ENCODE assay signal across 8 cellular contexts in the genomic region with DNA sequence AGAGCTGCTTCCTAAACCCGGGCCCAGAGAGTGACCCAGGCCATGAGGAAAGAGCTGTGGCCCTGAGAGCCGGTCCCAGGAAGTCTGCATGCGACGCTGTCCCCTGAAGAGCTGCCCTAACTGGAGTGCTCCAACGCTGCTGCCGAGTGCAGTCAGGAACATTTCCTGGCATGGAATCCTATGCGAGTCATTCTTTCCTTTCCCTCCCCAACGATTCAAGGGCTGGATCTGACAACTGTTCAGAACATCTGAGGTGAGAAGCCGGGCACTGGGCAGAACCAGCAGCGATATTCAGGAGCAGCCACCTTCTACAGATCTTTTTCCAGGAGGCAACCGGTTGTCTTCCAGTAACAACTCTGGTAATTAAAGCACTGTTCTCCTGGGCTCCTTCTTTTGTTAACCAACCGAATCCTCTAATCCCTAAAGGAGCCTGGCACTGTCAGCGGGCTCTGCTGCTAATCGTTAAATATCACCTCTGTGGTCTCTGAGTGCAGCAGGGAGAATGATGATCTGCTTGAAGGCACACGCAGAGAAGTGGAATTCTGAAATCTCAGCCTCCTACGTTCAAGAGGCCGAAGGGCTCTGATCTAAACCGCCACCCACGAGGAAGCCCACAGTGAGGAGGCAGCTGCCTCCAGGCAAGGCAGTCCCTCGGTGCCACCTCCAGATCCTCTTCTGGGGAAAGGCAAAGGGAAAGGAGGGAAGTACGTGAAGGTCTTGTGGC. TPM values are rescaled to one million over a fixed set of nuclear protein-coding genes. Genes with fewer than 3 reads are reported as not detected.
A peak's percentile ranks its signal among the peaks of the same experiment; 100 is the strongest.
DNase-seq lines count a peak whose midpoint lies in the region; ATAC-seq and TF ChIP-seq lines count a peak whose summit lies in the region.

No MANE protein-coding gene starts in this region.

- peaks cover 53% of the 10 kb centered on the region for H3K4me1 ChIP-seq in HUES64 (ENCODE audit: insufficient read depth, low read length)
- peaks cover 47% of the 10 kb centered on the region for H3K4me1 ChIP-seq in right cardiac atrium (ENCODE audit: control insufficient read depth, insufficient read depth, low read length)

- no peaks in the 10 kb centered on the region for H3K9me3 ChIP-seq in HUES64 (ENCODE audit: insufficient read depth, low read depth, low read length)
- H3K9me3 ChIP-seq in right cardiac atrium (ENCODE audit: control insufficient read depth, low read length): no peaks in the 10 kb centered on the region

- no peak overlapping the region for H3K9ac ChIP-seq in HUES64 (ENCODE audit: low read depth, low read length)

- no peaks in the 10 kb centered on the region for H3K27me3 ChIP-seq in HUES64 (ENCODE audit: insufficient read depth, low read length)
- H3K27me3 ChIP-seq in right cardiac atrium (ENCODE audit: control insufficient read depth, insufficient read depth): no peaks in the 10 kb centered on the region

- ATAC-seq in right cardiac atrium: peak; percentile 87 to 91
- ATAC-seq in activated CD4-positive, CD25-positive, alpha-beta regulatory T cell treated with anti-CD3 and anti-CD28 coated beads, Interleukin-2, amount 50 U/mL, for 24 hours: no peak
- no peak for ATAC-seq in GM19035 (IDR thresholded peaks at IDR 0.05; ENCODE audit: unreplicated experiment)
- no peak for ATAC-seq in GM18868 (IDR thresholded peaks at IDR 0.05; ENCODE audit: unreplicated experiment)

- H3K4me3 ChIP-seq in HUES64 (ENCODE audit: low read length) (no peak overlapping the region), right cardiac atrium (ENCODE audit: low read length) (no peak overlapping the region), retinal pigment epithelial cell (ENCODE audit: low read length) (peak overlapping the region; percentile 10)

- H3K27ac ChIP-seq in HUES64 (ENCODE audit: low read depth, low read length) (peak overlapping the region; percentile 62), right cardiac atrium (ENCODE audit: low read length) (peak overlapping the region; percentile 97)

- WGBS in HUES64: 57% methylated on average over 21 of the region's 21 CpGs
- WGBS in right cardiac atrium: 18% methylated on average over 21 of the region's 21 CpGs

- H3K36me3 ChIP-seq in HUES64 (ENCODE audit: insufficient read depth, low read length): 0 out of 2 replicates have a peak, but pooled peaks cover 9% of the 10 kb centered on the region

- intact Hi-C loops in right cardiac atrium (cut with DNase I): loop anchor here in 2 of 4 donors (5.0 to 10.0 kb wide), 2 partner anchors 39 to 151 kb away; no protein-coding TSS in a partner anchor

- no peak for TF ChIP-seq CTCF in retinal pigment epithelial cell (conservative IDR thresholded peaks at IDR 0.05; ENCODE audit: low read depth, low read length)

- DNase-seq in anterior cingulate cortex (lab: John Stamatoyannopoulos, UW) (peak in 39 of 58 donors; percentile 24 to 81 (median 47)), right cardiac atrium (peak; percentile 75 to 88 (median 82)), retinal pigment epithelial cell (ENCODE audit: low read depth) (peak; percentile 88), NCI-H1694 (lab: John Stamatoyannopoulos, UW) (no peak)

RNA-seq across cellular contexts. Expression of gene SLC45A1, which starts 55.8 kb away (rescaled TPM):
- polyA plus RNA-seq in HUES64 (2013, experiment 1 of 2): 0.95 TPM
- polyA plus RNA-seq in HUES64 (2013, experiment 2 of 2): 1.2 TPM
- 1 to 10 TPM; 2.1 to 3.5 (median 2.8) TPM for total RNA-seq in right cardiac atrium
- 2.5 TPM for polyA plus RNA-seq in right cardiac atrium

Comparison
In these comparisons a context has a peak if more than half of its experiments do, and no peak if none do; other contexts are left out.
1. ATAC-seq: peak in right cardiac atrium (2 of 2); none in activated CD4-positive, CD25-positive, alpha-beta regulatory T cell treated with anti-CD3 and anti-CD28 coated beads, Interleukin-2, amount 50 U/mL, for 24 hours (0 of 2), GM19035 (single experiment) and GM18868 (single experiment).